In the genomic region with DNA sequence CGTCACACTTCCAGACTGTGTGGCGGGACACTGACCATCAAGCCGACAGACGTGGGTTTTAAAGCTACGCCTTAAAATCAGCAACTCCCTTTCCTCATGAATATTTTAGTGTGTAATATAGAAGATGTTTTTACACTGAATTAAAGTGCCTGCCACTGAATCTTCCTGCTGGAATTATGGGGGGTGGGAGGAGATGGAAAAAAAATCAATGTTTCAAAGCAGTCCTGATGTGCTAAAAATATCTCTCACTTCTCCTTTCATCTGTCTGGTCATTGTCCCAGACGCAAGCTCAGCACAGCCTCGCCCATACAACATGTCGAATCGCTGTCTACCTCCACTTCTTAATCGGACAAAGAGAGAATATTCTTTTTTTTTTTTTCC, we compare ENCODE assay signal across 12 cellular contexts.
DNase-seq lines count a peak whose midpoint lies in the region; ATAC-seq, FAIRE-seq and TF ChIP-seq lines count a peak whose summit lies in the region.
"Had no signal": no experiment of that assay in that cellular context is flagged by ENCODE, and none has a peak within 500 bp of the region (broad histone marks: within the 10 kb centered on the region; RNA-seq: fewer than 3 reads in every experiment).

No MANE protein-coding gene starts in this region.

- peaks cover 78% of the 10 kb centered on the region for H3K4me1 Mint-ChIP-seq in CD8-positive, alpha-beta T cell (ENCODE audit: low read depth)

- H3K9me3 Mint-ChIP-seq in CD8-positive, alpha-beta T cell: no peaks in the 10 kb centered on the region

- H3K27me3 Mint-ChIP-seq in CD8-positive, alpha-beta T cell (ENCODE audit: low read depth): no peaks in the 10 kb centered on the region

- no peak for TF ChIP-seq POLR2A in GM12892 (IDR thresholded peaks at IDR 0.05; ENCODE audit: low read depth, low read length)

- peaks cover 8% of the 10 kb centered on the region for H3K36me3 ChIP-seq in CD8-positive, alpha-beta T cell (ENCODE audit: insufficient read depth, low read length)
- H3K36me3 ChIP-seq in OCI-LY3 (replicated peaks; ENCODE audit: low read depth, low read length) (peaks cover 89% of the 10 kb centered on the region), colonic mucosa (no peaks in the 10 kb centered on the region), psoas muscle (ENCODE audit: insufficient read depth in 1 of 2, low read depth in 1 of 2) (peaks cover 0 to 37% of the 10 kb centered on the region in 2 donors)
- H3K36me3 ChIP-seq: cardiac muscle cell had no signal

- 59 to 78% (median 62%) methylated on average over 10 of the region's 10 CpGs for WGBS in psoas muscle, 3 donors

- ATAC-seq in CD8-positive, alpha-beta T cell: no peak
- no peak for ATAC-seq in psoas muscle
- ATAC-seq in HG03432 (IDR thresholded peaks at IDR 0.05; ENCODE audit: unreplicated experiment): no peak
- ATAC-seq: Right ventricle myocardium inferior had no signal

- no peak overlapping the region for H3K4me3 ChIP-seq in CD8-positive, alpha-beta T cell (ENCODE audit: low read depth, low read length)
- H3K4me3 ChIP-seq in OCI-LY3 (ENCODE audit: low read length): no peak overlapping the region
- H3K4me3 ChIP-seq in colonic mucosa: no peak overlapping the region
- H3K4me3 ChIP-seq in psoas muscle: no peak overlapping the region
- H3K4me3 ChIP-seq: cardiac muscle cell had no signal

- peaks cover 100% of the 10 kb centered on the region for H4K20me1 ChIP-seq in OCI-LY3 (ENCODE audit: insufficient read depth, low read length)

- H3K4me3 Mint-ChIP-seq in CD8-positive, alpha-beta T cell: no peak overlapping the region

- no peak overlapping the region for H3K9ac ChIP-seq in OCI-LY3 (ENCODE audit: low read length)
- H3K9ac ChIP-seq in colonic mucosa (ENCODE audit: low read depth in 2 of 2, low read length in 2 of 2): peak overlapping the region in 1 of 2 donors; percentile 76

- TF ChIP-seq CTCF in CD8-positive, alpha-beta T cell (IDR thresholded peaks at IDR 0.05): no peak
- TF ChIP-seq CTCF in OCI-LY3 (IDR thresholded peaks at IDR 0.05; ENCODE audit: low read depth, low read length) (no peak), colonic mucosa (IDR thresholded peaks at IDR 0.05) (no peak), psoas muscle (IDR thresholded peaks at IDR 0.05) (no peak)

- H3K27ac ChIP-seq in CD8-positive, alpha-beta T cell (ENCODE audit: low read depth, low read length): no peak overlapping the region
- H3K27ac ChIP-seq in OCI-LY3 (ENCODE audit: low read length) (peak overlapping the region; percentile 67), colonic mucosa (peak overlapping the region; percentile 95), psoas muscle (peak overlapping the region; percentile 94)
- H3K27ac ChIP-seq: cardiac muscle cell had no signal

- H3K27ac Mint-ChIP-seq in CD8-positive, alpha-beta T cell: peak overlapping the region; percentile 70

- intact Hi-C loops in CD8-positive, alpha-beta T cell (cut with DNase I, micrococcal nuclease): loop anchor here (5.0 kb wide), 1 partner anchor 83 kb away; no protein-coding TSS in a partner anchor
- intact Hi-C loops in colonic mucosa (cut with DNase I) (loop anchor here (5.0 kb wide), 2 partner anchors 108 to 138 kb away; no protein-coding TSS in a partner anchor), psoas muscle (cut with DNase I) (loop anchor here in 1 of 2 donors (5.0 kb wide), 2 partner anchors 38 to 143 kb away; no protein-coding TSS in a partner anchor)

- peaks cover 87% of the 10 kb centered on the region for H3K36me3 Mint-ChIP-seq in CD8-positive, alpha-beta T cell

- CTCF ChIA-PET in CD8-positive, alpha-beta T cell (lab: Charles Lee): interaction anchor here (0.8 to 5.4 kb wide), 8 partner anchors 11 to 141 kb away, joined by 3 to 45 read pairs (median 8); no protein-coding TSS in a partner anchor

- peaks cover 100% of the 10 kb centered on the region for H3K79me2 ChIP-seq in OCI-LY3 (ENCODE audit: low read length)

- H3K9me3 ChIP-seq in CD8-positive, alpha-beta T cell (ENCODE audit: low read length): no peaks in the 10 kb centered on the region
- no peaks in the 10 kb centered on the region for H3K9me3 ChIP-seq in OCI-LY3 (ENCODE audit: insufficient read depth, low read length)
- H3K9me3 ChIP-seq in colonic mucosa: no peaks in the 10 kb centered on the region
- no peaks in the 10 kb centered on the region for H3K9me3 ChIP-seq in psoas muscle

- DNase-seq in CD8-positive, alpha-beta T cell: no peak
- DNase-seq in colonic mucosa: no peak
- no peak for DNase-seq in psoas muscle
- DNase-seq in GM12892 (ENCODE audit: insufficient read length): no peak
- DNase-seq in mesenteric fat pad (ENCODE audit: low spot score): no peak
- DNase-seq in stimulated activated CD8-positive, alpha-beta memory T cell treated with anti-CD3 and anti-CD28 coated beads, Interleukin-4, amount 100 ng/mL, for 48 hours: no peak
- DNase-seq: activated CD4-positive, alpha-beta T cell treated with anti-CD3 and anti-CD28 coated beads, Interleukin-2, amount 50 U/mL, for 4 hours; NCI-H2081 had no signal

- FAIRE-seq in GM12892 (lab: Jason Lieb, UNC): no peak

- H3K4me2 ChIP-seq in OCI-LY3 (ENCODE audit: low read length): no peak overlapping the region

- POLR2A ChIA-PET in CD8-positive, alpha-beta T cell (lab: Charles Lee): no interaction called here

- H3K27me3 ChIP-seq in CD8-positive, alpha-beta T cell (ENCODE audit: insufficient read depth, low read length): no peaks in the 10 kb centered on the region
- H3K27me3 ChIP-seq in OCI-LY3 (ENCODE audit: low read depth, low read length): no peaks in the 10 kb centered on the region
- no peaks in the 10 kb centered on the region for H3K27me3 ChIP-seq in colonic mucosa
- H3K27me3 ChIP-seq in psoas muscle (ENCODE audit: insufficient read depth in 3 of 3, low read length in 2 of 3): no peaks in the 10 kb centered on the region
- H3K27me3 ChIP-seq: cardiac muscle cell had no signal

- peaks cover 36% of the 10 kb centered on the region for H3K4me1 ChIP-seq in CD8-positive, alpha-beta T cell (ENCODE audit: insufficient read depth, low read length)
- H3K4me1 ChIP-seq in OCI-LY3 (ENCODE audit: low read length) (peaks cover 77% of the 10 kb centered on the region), colonic mucosa (peaks cover 29% of the 10 kb centered on the region), psoas muscle (peaks cover 91% of the 10 kb centered on the region)

- H2AFZ ChIP-seq in OCI-LY3 (ENCODE audit: low read depth, low read length): no peak overlapping the region
